In genomic region chr16:29675811-29676643, GRCh38 we compare ENCODE assay signal across 8 cellular contexts. TPM values are rescaled to one million over a fixed set of nuclear protein-coding genes. Genes with fewer than 3 reads are reported as not detected.
A peak's percentile ranks its signal among the peaks of the same experiment; 100 is the strongest.
DNase-seq lines count a peak whose midpoint lies in the region; ATAC-seq and TF ChIP-seq lines count a peak whose summit lies in the region.
"Had no signal": no experiment of that assay in that cellular context is flagged by ENCODE, and none has a peak within 500 bp of the region (broad histone marks: within the 10 kb centered on the region; RNA-seq: fewer than 3 reads in every experiment).

No MANE protein-coding gene starts in this region.

- CTCF ChIA-PET in activated CD8-positive, alpha-beta T cell treated with anti-CD3 and anti-CD28 coated beads for 36 hours (lab: Charles Lee) = interaction anchor here (0.6 to 1.7 kb wide), 6 partner anchors 9 to 114 kb away, joined by 3 to 5 read pairs (median 4); partner anchors contain the start of gene KIF22

- H3K9me3 ChIP-seq in Karpas-422 (ENCODE audit: low read length) = no peaks in the 10 kb centered on the region

- no peaks in the 10 kb centered on the region for H3K9me2 ChIP-seq in Karpas-422 (replicated peaks; ENCODE audit: insufficient read depth, low read length)

- no peaks in the 10 kb centered on the region for H3K9me3 Mint-ChIP-seq in activated CD8-positive, alpha-beta T cell treated with anti-CD3 and anti-CD28 coated beads for 36 hours

- H3K36me3 Mint-ChIP-seq in activated CD8-positive, alpha-beta T cell treated with anti-CD3 and anti-CD28 coated beads for 36 hours (ENCODE audit: low read depth) = peaks cover 10% of the 10 kb centered on the region

- H3K9ac ChIP-seq in Karpas-422 (ENCODE audit: low read length) = 0 out of 2 replicates have a peak overlapping the region, but pooled peaks have one; percentile 27

- TF ChIP-seq CTCF in activated CD8-positive, alpha-beta T cell treated with anti-CD3 and anti-CD28 coated beads for 36 hours (IDR thresholded peaks at IDR 0.05) = no peak

- peak; percentile 74 for ATAC-seq in activated CD8-positive, alpha-beta T cell treated with anti-CD3 and anti-CD28 coated beads for 36 hours
- ATAC-seq in GM18909 (IDR thresholded peaks at IDR 0.05; ENCODE audit: poor library complexity, unreplicated experiment) = no peak
- no peak for ATAC-seq in HG02623 (IDR thresholded peaks at IDR 0.05; ENCODE audit: unreplicated experiment)
- no peak for ATAC-seq in HG03442 (IDR thresholded peaks at IDR 0.05; ENCODE audit: unreplicated experiment)

- intact Hi-C loops in activated CD8-positive, alpha-beta T cell treated with anti-CD3 and anti-CD28 coated beads for 36 hours (cut with micrococcal nuclease) = no loop called here

- H3K4me1 ChIP-seq in Karpas-422 (ENCODE audit: low read length) = peaks cover 42% of the 10 kb centered on the region

- no peak overlapping the region for H3K4me3 ChIP-seq in Karpas-422 (ENCODE audit: low read length)

- no peaks in the 10 kb centered on the region for H4K20me1 ChIP-seq in Karpas-422 (ENCODE audit: insufficient read depth, low read depth, low read length)

- H3K27ac Mint-ChIP-seq in activated CD8-positive, alpha-beta T cell treated with anti-CD3 and anti-CD28 coated beads for 36 hours = peak overlapping the region; percentile 9

- H3K27me3 ChIP-seq in Karpas-422 (ENCODE audit: low read length) = no peaks in the 10 kb centered on the region

- no peaks in the 10 kb centered on the region for H3K27me3 Mint-ChIP-seq in activated CD8-positive, alpha-beta T cell treated with anti-CD3 and anti-CD28 coated beads for 36 hours

- H3K79me2 ChIP-seq in Karpas-422 (ENCODE audit: low read length) = peaks cover 3% of the 10 kb centered on the region

- POLR2A ChIA-PET in activated CD8-positive, alpha-beta T cell treated with anti-CD3 and anti-CD28 coated beads for 36 hours (lab: Charles Lee) = interaction anchor here (0.7 to 1.1 kb wide), 3 partner anchors 10 to 133 kb away, joined by 3 read pairs; no protein-coding TSS in a partner anchor

- H3K4me3 Mint-ChIP-seq in activated CD8-positive, alpha-beta T cell treated with anti-CD3 and anti-CD28 coated beads for 36 hours = no peak overlapping the region

- peaks cover 21% of the 10 kb centered on the region for H3K4me1 Mint-ChIP-seq in activated CD8-positive, alpha-beta T cell treated with anti-CD3 and anti-CD28 coated beads for 36 hours (ENCODE audit: low read depth)

- no peak overlapping the region for H3K4me2 ChIP-seq in Karpas-422 (ENCODE audit: low read depth, low read length, poor library complexity, severe bottlenecking)

- H2AFZ ChIP-seq in Karpas-422 (ENCODE audit: low read length) = peak overlapping the region; percentile 76; the same call in 1 of the 2 replicates

- no peaks in the 10 kb centered on the region for H3K36me3 ChIP-seq in Karpas-422 (ENCODE audit: insufficient read depth, low read length)

- DNase-seq in ELR (ENCODE audit: low read depth) (peak; percentile 39), Karpas-422 (peak; percentile 88), medulla oblongata (ENCODE audit: extremely low spot score) (peak; percentile 56)
- no peak for DNase-seq in activated CD8-positive, alpha-beta T cell treated with anti-CD3 and anti-CD28 coated beads for 36 hours

- H3K27ac ChIP-seq in Karpas-422 (ENCODE audit: low read length) = peak overlapping the region; percentile 62

RNA-seq across cellular contexts. Expression of gene QPRT, which starts 3.0 kb away (rescaled TPM):
- total RNA-seq in Karpas-422 (2014; rRNA removed; shearing (Covaris generic); ENCODE audit: low replicate concordance) = 39.6 and 45.8 TPM in 2 replicates
- 10 to 100 TPM in 1 of 2 experiments, 1 to 10 TPM in 1; 9.3 to 11.7 TPM for total RNA-seq in activated CD8-positive, alpha-beta T cell treated with anti-CD3 and anti-CD28 coated beads for 36 hours

RNA-seq across cellular contexts. Expression of gene SPN, which starts 13.0 kb away (rescaled TPM):
- 0.63 and 1.0 TPM in 2 replicates for total RNA-seq in Karpas-422 (2014; rRNA removed; shearing (Covaris generic); ENCODE audit: low replicate concordance)
- 100 to 1,000 TPM; 110 to 119 TPM for total RNA-seq in activated CD8-positive, alpha-beta T cell treated with anti-CD3 and anti-CD28 coated beads for 36 hours
- total RNA-seq: LHCN-M2 had no signal

Comparison
In these comparisons a context has a peak if more than half of its experiments do, and no peak if none do; other contexts are left out.
1. RNA of gene SPN, which starts 13.0 kb away (total RNA-seq): 110 to 119 TPM in activated CD8-positive, alpha-beta T cell treated with anti-CD3 and anti-CD28 coated beads for 36 hours; 0.63 to 1.0 TPM in Karpas-422; every median in the first group is over 10 times any median in the second.